In genomic region chr7:1567082-1567771, GRCh38 we compare ENCODE assay signal across 8 cellular contexts. TPM values are rescaled to one million over a fixed set of nuclear protein-coding genes. Genes with fewer than 3 reads are reported as not detected.
DNase-seq lines count a peak whose midpoint lies in the region; ATAC-seq and TF ChIP-seq lines count a peak whose summit lies in the region.
"Had no signal": no experiment of that assay in that cellular context is flagged by ENCODE, and none has a peak within 500 bp of the region (broad histone marks: within the 10 kb centered on the region; RNA-seq: fewer than 3 reads in every experiment).

No MANE protein-coding gene starts in this region.

- H3K36me3 ChIP-seq in PC-3 (ENCODE audit: low read depth, low read length) (peaks cover 5% of the 10 kb centered on the region; the same call in 1 of the 2 replicates), skeletal muscle satellite cell (ENCODE audit: insufficient read depth, low read length) (no peaks in the 10 kb centered on the region)

- H3K4me3 ChIP-seq in PC-3 (ENCODE audit: low read length) (peak overlapping the region; percentile 75), skeletal muscle satellite cell (ENCODE audit: low read length) (peak overlapping the region; percentile 55)

- no peak for TF ChIP-seq CTCF in PC-3 (conservative IDR thresholded peaks at IDR 0.05; ENCODE audit: low read depth, low read length)

- H3K9me3 ChIP-seq in PC-3 (ENCODE audit: low read length) = no peaks in the 10 kb centered on the region
- no peaks in the 10 kb centered on the region for H3K9me3 ChIP-seq in skeletal muscle satellite cell (replicated peaks; ENCODE audit: low read length)

- H3K9ac ChIP-seq in PC-3 (ENCODE audit: low read length) = peak overlapping the region; percentile 100
- peak overlapping the region; percentile 79 for H3K9ac ChIP-seq in skeletal muscle satellite cell (ENCODE audit: low read depth, low read length)

- H2AFZ ChIP-seq in PC-3 (ENCODE audit: low read length) = no peak overlapping the region

- DNase-seq in ELR (ENCODE audit: low read depth) (peak; percentile 56), PC-3 (peak; percentile 90), fibroblast of gingiva (ENCODE audit: low read depth) (peak; percentile 26), DMS53 (lab: John Stamatoyannopoulos, UW) (no peak), T-helper 9 cell (no peak), NCI-H446 (lab: John Stamatoyannopoulos, UW) (no peak)
- DNase-seq: NCI-H1930 had no signal

- peaks cover 31% of the 10 kb centered on the region for H3K79me2 ChIP-seq in PC-3 (ENCODE audit: low read length)

- POLR2A ChIA-PET in PC-3 (lab: Charles Lee; ENCODE audit: unreplicated experiment) = interaction anchor here (0.6 kb wide), 1 partner anchor 592 kb away, joined by 3 read pairs; the partner anchor contains the start of gene COX19

- H4K20me1 ChIP-seq in PC-3 (ENCODE audit: low read length) = no peaks in the 10 kb centered on the region

- TSS peak; percentile 2 for BruUV-seq in PC-3 (replicated peaks; lab: Mats Ljungman, UMichigan)

- ATAC-seq in PC-3 = peak; percentile 69

- peaks cover 5% of the 10 kb centered on the region for H3F3A ChIP-seq in PC-3 (ENCODE audit: low read length, unreplicated experiment)

- CTCF ChIA-PET in PC-3 (lab: Charles Lee) = interaction anchor here (1.0 kb wide), 1 partner anchor 11 kb away, joined by 3 read pairs; no protein-coding TSS in a partner anchor

- H3K4me1 ChIP-seq in PC-3 (ENCODE audit: insufficient read depth, low read length) (peaks cover 46% of the 10 kb centered on the region), skeletal muscle satellite cell (ENCODE audit: control insufficient read depth, insufficient read depth, low read length) (peaks cover 51% of the 10 kb centered on the region)

- no peaks in the 10 kb centered on the region for H3K9me2 ChIP-seq in PC-3 (replicated peaks; ENCODE audit: low read length)

- H3K27me3 ChIP-seq in PC-3 (ENCODE audit: low read length) (no peaks in the 10 kb centered on the region), skeletal muscle satellite cell (ENCODE audit: control insufficient read depth, insufficient read depth, low read length) (no peaks in the 10 kb centered on the region)

- intact Hi-C loops in PC-3 (cut with micrococcal nuclease) = loop anchor here (1.0 kb wide), 3 partner anchors 11 to 63 kb away; partner anchors contain the start of genes INTS1 and TMEM184A

- H3K4me2 ChIP-seq in PC-3 (ENCODE audit: low read length) = peak overlapping the region; percentile 90
- H3K4me2 ChIP-seq in skeletal muscle satellite cell (ENCODE audit: low read length) = peak overlapping the region; percentile 79

- H3K27ac ChIP-seq in PC-3 (ENCODE audit: low read length) = peak overlapping the region; percentile 99

RNA-seq across cellular contexts. Expression of gene PSMG3, which starts 2.6 kb away (rescaled TPM):
- 133 and 171 TPM in 2 replicates for total RNA-seq in PC-3 (2014; rRNA removed)
- total RNA-seq in skeletal muscle satellite cell (2012; rRNA removed) = 47.0 and 47.7 TPM in 2 replicates

RNA-seq across cellular contexts. Expression of gene TMEM184A, which starts 11.2 kb away (rescaled TPM):
- 23.1 and 31.3 TPM in 2 replicates for total RNA-seq in PC-3 (2014; rRNA removed)
- under 0.01 TPM in 1 of 2 replicates, not detected in the other for total RNA-seq in skeletal muscle satellite cell (2012; rRNA removed)

RNA-seq across cellular contexts. Expression of gene MAFK, which starts 36.7 kb away (rescaled TPM):
- total RNA-seq in PC-3 (2014; rRNA removed) = 61.6 and 83.3 TPM in 2 replicates
- total RNA-seq in skeletal muscle satellite cell (2012; rRNA removed) = 8.6 and 11.4 TPM in 2 replicates

Comparison
In these comparisons a context has a peak if more than half of its experiments do, and no peak if none do; other contexts are left out.
1. DNase-seq: peak in ELR (single experiment), PC-3 (single experiment) and fibroblast of gingiva (single experiment); none in DMS53 (single experiment), T-helper 9 cell (single experiment) and NCI-H446 (0 of 2).